In the genomic region with DNA sequence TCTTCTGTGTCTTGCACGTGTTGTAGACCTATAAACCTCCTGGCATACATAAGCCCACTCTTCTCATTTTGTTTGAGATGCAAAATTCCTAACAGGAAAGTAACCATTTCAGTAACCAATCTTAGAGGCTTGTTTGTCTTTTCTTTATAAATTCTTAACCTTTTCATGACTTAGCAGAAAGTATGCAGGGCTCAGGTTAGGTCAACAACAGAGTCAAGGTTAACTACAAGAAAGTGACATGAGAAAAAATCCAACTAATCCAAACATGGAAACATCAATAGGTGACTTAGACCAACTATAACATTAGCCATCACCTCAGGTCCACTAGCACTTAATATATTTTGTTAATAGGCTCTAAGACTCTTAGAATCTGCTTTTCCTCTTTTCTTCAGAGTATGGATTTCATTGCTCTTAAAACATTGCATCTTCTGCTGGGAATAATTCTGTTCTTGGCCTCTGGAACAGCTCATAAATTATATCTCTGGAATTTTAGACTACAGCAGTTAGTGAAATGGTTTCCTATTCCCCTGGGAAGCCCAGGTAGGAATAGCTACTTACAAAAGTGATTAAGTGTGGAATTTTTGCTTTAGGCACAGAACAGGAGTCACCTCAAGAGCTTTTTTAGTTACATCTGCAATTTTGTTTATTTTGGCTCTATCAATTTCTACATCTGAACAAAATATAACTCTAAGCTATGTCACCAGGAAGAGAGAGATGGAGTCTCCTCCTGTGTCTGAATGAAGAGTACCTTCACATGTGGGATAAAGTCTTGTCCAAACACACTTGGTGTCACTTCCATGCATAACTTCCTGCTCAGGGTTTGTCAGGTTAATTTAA, we compare ENCODE assay signal across 26 cellular contexts.
"Had no signal": no experiment of that assay in that cellular context is flagged by ENCODE, and none has a peak within 500 bp of the region (broad histone marks: within the 10 kb centered on the region; RNA-seq: fewer than 3 reads in every experiment).

No MANE protein-coding gene starts in this region.

- H3K27me3 ChIP-seq: adrenal gland, MG63 had no signal

- DNase-seq: activated CD4-positive, alpha-beta T cell treated with anti-CD3 and anti-CD28 coated beads for 4 hours; activated CD8-positive, alpha-beta memory T cell treated with anti-CD3 and anti-CD28 coated beads, Interleukin-2, amount 50 U/mL, for 48 hours; activated CD8-positive, alpha-beta T cell treated with anti-CD3 and anti-CD28 coated beads for 36 hours; activated naive CD4-positive, alpha-beta T cell treated with anti-CD3 and anti-CD28 coated beads, Interleukin-2, amount 50 U/mL, for 16 hours; activated naive CD8-positive, alpha-beta T cell treated with anti-CD3 and anti-CD28 coated beads, Interleukin-2, amount 10 ng/mL, durations not matched to agents 7 days and 5 days; activated T-cell treated with anti-CD3 and anti-CD28 coated beads, Interleukin-2, amount 50 U/mL, for 1 hour; adrenal gland; anterior cingulate cortex; caudate nucleus; KG1; MG63; MV-4-11; NCI-H1092 treated with DMSO at 0.1 percent for 48 hours; NCI-H1417 treated with DMSO at 0.1 percent for 48 hours; NCI-H1694; NCI-H2029; NCI-H2107; NCI-H510A treated with DMSO at 0.1 percent for 48 hours; NCI-H69; SHP77; SW 1271 had no signal

- H3K27ac Mint-ChIP-seq: activated CD8-positive, alpha-beta T cell treated with anti-CD3 and anti-CD28 coated beads for 36 hours; activated naive CD8-positive, alpha-beta T cell treated with anti-CD3 and anti-CD28 coated beads, Interleukin-2, amount 10 ng/mL, durations not matched to agents 7 days and 5 days; T-helper 2 cell treated with Interferon-gamma antibody and Interleukin-4, amounts not matched to agents 5 μg/mL and 100 μg/mL, for 36 hours had no signal

- H3K36me3 ChIP-seq: adrenal gland, MG63, SJSA1 had no signal

- H3K27me3 Mint-ChIP-seq: activated CD8-positive, alpha-beta T cell treated with anti-CD3 and anti-CD28 coated beads for 36 hours; activated naive CD8-positive, alpha-beta T cell treated with anti-CD3 and anti-CD28 coated beads, Interleukin-2, amount 10 ng/mL, durations not matched to agents 7 days and 5 days had no signal

- H3K27ac ChIP-seq: adrenal gland, SJSA1 had no signal

- H3K4me1 ChIP-seq: adrenal gland, SJSA1 had no signal

- H3K4me3 Mint-ChIP-seq: activated CD8-positive, alpha-beta T cell treated with anti-CD3 and anti-CD28 coated beads for 36 hours; activated naive CD8-positive, alpha-beta T cell treated with anti-CD3 and anti-CD28 coated beads, Interleukin-2, amount 10 ng/mL, durations not matched to agents 7 days and 5 days; T-helper 2 cell treated with Interferon-gamma antibody and Interleukin-4, amounts not matched to agents 5 μg/mL and 100 μg/mL, for 36 hours had no signal

- H3K9me3 ChIP-seq: adrenal gland had no signal

- H3K4me1 Mint-ChIP-seq: activated naive CD8-positive, alpha-beta T cell treated with anti-CD3 and anti-CD28 coated beads, Interleukin-2, amount 10 ng/mL, durations not matched to agents 7 days and 5 days had no signal

- FAIRE-seq: RCC 7860 had no signal

- H3K4me3 ChIP-seq: adrenal gland, MG63, SJSA1 had no signal

- ATAC-seq: activated CD4-positive, CD25-positive, alpha-beta regulatory T cell treated with anti-CD3 and anti-CD28 coated beads, Interleukin-2, amount 50 U/mL, for 24 hours; activated CD8-positive, alpha-beta T cell treated with anti-CD3 and anti-CD28 coated beads for 36 hours; SK-N-SH treated with all-trans-retinoic acid at 6 μM for 48 hours had no signal
